ENCODE assay signal across 16 cellular contexts in genomic region chr3:156722219-156722618, GRCh38.
"Had no signal": no experiment of that assay in that cellular context is flagged by ENCODE, and none has a peak within 500 bp of the region (broad histone marks: within the 10 kb centered on the region; RNA-seq: fewer than 3 reads in every experiment).

No MANE protein-coding gene starts in this region.

- H3K9me3 ChIP-seq: mucosa of descending colon, right atrium auricular region had no signal

- DNase-seq: activated CD4-positive, alpha-beta T cell treated with anti-CD3 and anti-CD28 coated beads, Interleukin-2, amount 10 ng/mL, durations not matched to agents 24 days and 14 days; activated CD4-positive, CD25-positive, alpha-beta regulatory T cell; activated CD8-positive, alpha-beta memory T cell treated with anti-CD3 and anti-CD28 coated beads, Interleukin-2, amount 50 U/mL, for 48 hours; activated naive CD4-positive, alpha-beta T cell treated with anti-CD3 and anti-CD28 coated beads for 36 hours; activated naive CD8-positive, alpha-beta T cell treated with anti-CD3 and anti-CD28 coated beads, Interleukin-2, amount 50 U/mL, for 24 hours; aorta; dermis blood vessel endothelial cell; effector memory CD8-positive, alpha-beta T cell; mucosa of descending colon; naive thymus-derived CD4-positive, alpha-beta T cell; stimulated activated CD4-positive, alpha-beta T cell treated with anti-CD3 and anti-CD28 coated beads, Interleukin-15, amount 100 ng/mL, for 24 hours; stimulated activated CD4-positive, alpha-beta T cell treated with anti-CD3 and anti-CD28 coated beads, Interleukin-4, amount 100 ng/mL, for 1 hour; stimulated activated naive CD4-positive, alpha-beta T cell treated with Interleukin-2 at 50 U/mL for 16 hours; trophoblast cell had no signal

- H3K27me3 ChIP-seq: right atrium auricular region had no signal

- H3K4me3 ChIP-seq: mucosa of descending colon, right atrium auricular region, skin epidermis had no signal

- H3K27ac ChIP-seq: skin epidermis had no signal

- H3K36me3 ChIP-seq: right atrium auricular region had no signal
